In the genomic region with DNA sequence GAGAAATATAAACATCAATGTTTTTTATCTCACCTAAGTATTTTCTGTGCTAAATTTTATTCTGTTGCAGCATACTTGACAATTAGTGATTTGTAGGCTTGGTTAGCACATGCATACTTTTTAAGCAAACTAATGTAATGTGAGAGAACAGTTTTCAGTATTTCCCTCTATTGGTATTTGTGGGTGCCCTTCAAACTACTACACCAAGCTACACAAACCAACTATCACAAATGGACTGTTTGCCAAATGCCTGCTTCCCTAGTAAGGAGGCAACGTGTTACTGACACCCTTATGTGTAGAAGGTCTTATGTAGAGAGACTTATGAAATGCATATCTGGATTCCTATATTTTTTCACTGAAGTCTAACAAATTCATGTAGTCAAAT, we compare ENCODE assay signal across 13 cellular contexts.
DNase-seq lines count a peak whose midpoint lies in the region; ATAC-seq, FAIRE-seq and TF ChIP-seq lines count a peak whose summit lies in the region.
"Had no signal": no experiment of that assay in that cellular context is flagged by ENCODE, and none has a peak within 500 bp of the region (broad histone marks: within the 10 kb centered on the region; RNA-seq: fewer than 3 reads in every experiment).

No MANE protein-coding gene starts in this region.

- H3K9ac ChIP-seq in astrocyte (ENCODE audit: low read length), result no peak overlapping the region

- peak; percentile 44 for ATAC-seq in GM21390 (IDR thresholded peaks at IDR 0.05; ENCODE audit: unreplicated experiment)
- peak; percentile 38 for ATAC-seq in HG03095 (IDR thresholded peaks at IDR 0.05; ENCODE audit: unreplicated experiment)

- no peaks in the 10 kb centered on the region for H3K27me3 ChIP-seq in astrocyte (ENCODE audit: insufficient read depth, low read length)
- H3K27me3 ChIP-seq: heart left ventricle had no signal

- peaks cover 30% of the 10 kb centered on the region for H3K4me1 ChIP-seq in astrocyte (ENCODE audit: insufficient read depth, low read length)

- no peaks in the 10 kb centered on the region for H3K36me3 Mint-ChIP-seq in astrocyte (ENCODE audit: low read depth, unreplicated experiment)
- H3K36me3 Mint-ChIP-seq: brain, CD14-positive monocyte had no signal

- no peak overlapping the region for H3K4me3 Mint-ChIP-seq in astrocyte (ENCODE audit: unreplicated experiment)
- H3K4me3 Mint-ChIP-seq: activated CD4-positive, alpha-beta T cell treated with anti-CD3 and anti-CD28 coated beads, Interleukin-2, amount 10 ng/mL, durations not matched to agents 7 days and 5 days; brain; neural crest cell had no signal

- H4K20me1 ChIP-seq in astrocyte (ENCODE audit: insufficient read depth, low read length), result no peaks in the 10 kb centered on the region

- no peaks in the 10 kb centered on the region for H3K9me3 Mint-ChIP-seq in astrocyte (ENCODE audit: unreplicated experiment)
- H3K9me3 Mint-ChIP-seq: activated CD4-positive, alpha-beta T cell treated with anti-CD3 and anti-CD28 coated beads, Interleukin-2, amount 10 ng/mL, durations not matched to agents 7 days and 5 days; brain; neural crest cell had no signal

- no peak overlapping the region for H3K27ac Mint-ChIP-seq in astrocyte (ENCODE audit: unreplicated experiment)
- H3K27ac Mint-ChIP-seq: activated CD4-positive, alpha-beta T cell treated with anti-CD3 and anti-CD28 coated beads, Interleukin-2, amount 10 ng/mL, durations not matched to agents 7 days and 5 days had no signal

- no peaks in the 10 kb centered on the region for H3K36me3 ChIP-seq in astrocyte (ENCODE audit: insufficient read depth, low read length)
- H3K36me3 ChIP-seq: heart left ventricle had no signal

- H3K79me2 ChIP-seq in astrocyte (ENCODE audit: insufficient read depth, low read length), result no peaks in the 10 kb centered on the region

- H3K27ac ChIP-seq in astrocyte (ENCODE audit: low read depth, low read length), result peak overlapping the region; percentile 24

- TF ChIP-seq CTCF in astrocyte (IDR thresholded peaks at IDR 0.05; ENCODE audit: insufficient read depth, low read depth, low read length) (no peak), lower leg skin (IDR thresholded peaks at IDR 0.05) (no peak)

- peak overlapping the region; percentile 79 for H3K4me2 ChIP-seq in astrocyte (ENCODE audit: low read length)

- WGBS in lower leg skin, 2 donors, result 80 to 84% methylated on average over 1 of the region's 1 CpG

- FAIRE-seq in astrocyte (lab: Jason Lieb, UNC), result no peak

- intact Hi-C loops in lower leg skin (cut with DNase I; ENCODE audit: low total_unique reads), result no loop called here

- no peak overlapping the region for H2AFZ ChIP-seq in astrocyte (ENCODE audit: low read depth, low read length)

- H3K4me3 ChIP-seq in astrocyte (ENCODE audit: insufficient read depth, low read depth, low read length), result no peak overlapping the region
- H3K4me3 ChIP-seq in lower leg skin (ENCODE audit: low read depth, poor library complexity, severe bottlenecking), result no peak overlapping the region
- H3K4me3 ChIP-seq: heart left ventricle had no signal

- no peaks in the 10 kb centered on the region for H3K27me3 Mint-ChIP-seq in astrocyte (ENCODE audit: low read depth, unreplicated experiment)
- H3K27me3 Mint-ChIP-seq: activated CD4-positive, alpha-beta T cell treated with anti-CD3 and anti-CD28 coated beads, Interleukin-2, amount 10 ng/mL, durations not matched to agents 7 days and 5 days had no signal

- no peak for TF ChIP-seq POLR2A in lower leg skin (IDR thresholded peaks at IDR 0.05)

- peaks cover 25% of the 10 kb centered on the region for H3K4me1 Mint-ChIP-seq in astrocyte (ENCODE audit: low read depth, unreplicated experiment)
- H3K4me1 Mint-ChIP-seq: activated CD4-positive, alpha-beta T cell treated with anti-CD3 and anti-CD28 coated beads, Interleukin-2, amount 10 ng/mL, durations not matched to agents 7 days and 5 days had no signal

- DNase-seq in GM04503 (ENCODE audit: low read depth) (peak; percentile 17), astrocyte (ENCODE audit: low read depth) (peak; percentile 66), NCI-H2081 treated with DMSO at 0.1 percent for 48 hours (lab: John Stamatoyannopoulos, UW) (no peak), T-helper 2 cell (no peak), lower leg skin (ENCODE audit: low spot score in 2 of 2) (no peak)
- DNase-seq in stimulated activated CD4-positive, alpha-beta T cell treated with anti-CD3 and anti-CD28 coated beads, Interleukin-2, amount 100 ng/mL, for 24 hours, result no peak
- DNase-seq: activated CD4-positive, alpha-beta T cell treated with anti-CD3 and anti-CD28 coated beads, Interleukin-2, amount 10 ng/mL, durations not matched to agents 7 days and 5 days; heart left ventricle had no signal

- H3K9me3 ChIP-seq in astrocyte (ENCODE audit: insufficient read depth, low read depth, low read length), result no peaks in the 10 kb centered on the region
- H3K9me3 ChIP-seq: heart left ventricle had no signal

Comparison
In these comparisons a context has a peak if more than half of its experiments do, and no peak if none do; other contexts are left out.
1. DNase-seq: peak in GM04503 (single experiment) and astrocyte (single experiment); none in NCI-H2081 treated with DMSO at 0.1 percent for 48 hours (single experiment), T-helper 2 cell (0 of 5), lower leg skin (0 of 2) and stimulated activated CD4-positive, alpha-beta T cell treated with anti-CD3 and anti-CD28 coated beads, Interleukin-2, amount 100 ng/mL, for 24 hours (0 of 2).